In the genomic region with DNA sequence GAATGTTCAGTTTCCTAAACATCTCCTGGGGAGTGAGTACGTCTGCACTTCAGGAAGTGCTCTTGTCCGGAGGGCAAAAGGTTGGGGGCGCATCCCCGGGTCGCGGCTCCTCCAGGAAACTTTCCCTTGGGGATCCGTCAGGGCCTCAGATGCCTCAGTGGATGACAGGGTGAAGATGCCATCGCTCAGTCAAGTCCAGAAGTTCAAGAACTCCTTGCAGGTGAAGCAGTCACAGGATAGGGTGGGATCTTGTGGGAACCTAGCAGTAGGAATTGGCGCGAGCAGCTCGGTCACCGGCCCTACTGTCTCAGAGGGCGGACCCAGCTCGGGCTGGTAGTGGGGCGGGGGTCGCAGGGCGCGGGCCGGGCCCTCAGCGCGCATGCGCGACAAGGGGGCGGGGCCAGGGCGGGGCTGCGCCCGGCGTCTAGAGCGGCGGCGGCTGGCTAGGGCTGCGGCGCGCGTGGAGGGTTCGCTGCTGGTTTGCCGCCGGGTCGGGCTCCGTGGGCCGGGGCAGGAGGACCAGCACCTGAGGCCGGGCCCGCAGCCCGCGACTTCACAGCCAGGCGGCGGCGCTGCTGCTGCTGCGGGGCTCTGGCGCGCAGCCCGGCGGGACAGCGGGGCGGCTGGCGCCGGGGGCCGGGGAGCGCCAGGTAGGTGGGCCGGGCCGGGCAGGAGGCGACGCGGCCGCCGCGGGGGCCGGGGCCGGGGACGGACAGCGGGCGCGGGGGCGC, we compare ENCODE assay signal across 8 cellular contexts. TPM values are rescaled to one million over a fixed set of nuclear protein-coding genes. Genes with fewer than 3 reads are reported as not detected.
DNase-seq lines count a peak whose midpoint lies in the region; ATAC-seq and TF ChIP-seq lines count a peak whose summit lies in the region.

A gene (plus strand): TSS at position 423 of the 731 bp plus-strand sequence. CDS start 75,191 bp downstream, outside the sequence.

- intact Hi-C loops in heart left ventricle (cut with DNase I) = loop anchor here in 6 of 10 donors (5.0 to 10.0 kb wide), 9 partner anchors 38 to 160 kb away; a partner anchor contains a TSS
- intact Hi-C loops in posterior vena cava (cut with DNase I) = loop anchor here in 1 of 2 donors (5.0 kb wide), 1 partner anchor 117 kb away; no protein-coding TSS in a partner anchor
- intact Hi-C loops in uterus (cut with DNase I; ENCODE audit: low total_unique reads) = no loop called here

- H3K27ac ChIP-seq in HEK293 (ENCODE audit: extremely low read depth, low read depth, low read length) = peak within 1 kb of the TSS; percentile 64
- peak within 1 kb of the TSS; percentile 99 for H3K27ac ChIP-seq in MM.1S (ENCODE audit: low read length)
- H3K27ac ChIP-seq in heart left ventricle = peak within 1 kb of the TSS; percentile 59 to 87 (median 76)
- peak within 1 kb of the TSS; percentile 68 to 79 for H3K27ac ChIP-seq in uterus

- peak; percentile 74 to 96 (median 93) for ATAC-seq in heart left ventricle

- POLR2A ChIA-PET in HEK293 (lab: Yijun Ruan, JAX) = interaction anchor here (0.6 to 1.0 kb wide), 4 partner anchors 22 to 799 kb away, joined by 3 to 5 read pairs (median 3); a partner anchor contains a TSS

- peak in 1 of 2 donors; percentile 79 for TF ChIP-seq POLR2A in heart left ventricle (IDR thresholded peaks at IDR 0.05)
- TF ChIP-seq POLR2A in uterus (IDR thresholded peaks at IDR 0.05) = peak; percentile 28 to 53

- peaks cover 53% of the 10 kb centered on the region for H3K79me2 ChIP-seq in MM.1S (ENCODE audit: low read length)

- 0 out of 3 replicates have a peak, but pooled peaks have one; percentile 1 for TF ChIP-seq CTCF in GM12872 (IDR thresholded peaks at IDR 0.05; ENCODE audit: insufficient read depth, low read depth, low read length)
- no peak for TF ChIP-seq CTCF in HEK293 (tag by site-specific recombination; IDR thresholded peaks at IDR 0.05)
- TF ChIP-seq CTCF in MM.1S (IDR thresholded peaks at IDR 0.05; ENCODE audit: low read length) = no peak
- peak in 4 of 12 donors; percentile 13 to 47 (median 34) for TF ChIP-seq CTCF in heart left ventricle (IDR thresholded peaks at IDR 0.05)
- TF ChIP-seq CTCF in uterus (IDR thresholded peaks at IDR 0.05) = peak in 3 of 4 experiments; percentile 11 to 55 (median 22)

- peaks cover 14% of the 10 kb centered on the region for H3K4me1 ChIP-seq in HEK293 (ENCODE audit: control insufficient read depth, insufficient read depth, low read length)
- H3K4me1 ChIP-seq in MM.1S (ENCODE audit: low read length) = peaks cover 15% of the 10 kb centered on the region
- H3K4me1 ChIP-seq in adipocyte (ENCODE audit: control insufficient read depth, insufficient read depth, low read length) = peaks cover 10% of the 10 kb centered on the region
- peaks cover 0 to 33% (median 17%) of the 10 kb centered on the region in 12 donors for H3K4me1 ChIP-seq in heart left ventricle
- H3K4me1 ChIP-seq in uterus = peaks cover 0 to 4% of the 10 kb centered on the region in 2 donors

- no peaks in the 10 kb centered on the region for H3K27me3 ChIP-seq in MM.1S (replicated peaks; ENCODE audit: insufficient read depth, low read length)
- H3K27me3 ChIP-seq in adipocyte (replicated peaks; ENCODE audit: control insufficient read depth, insufficient read depth, low read length) = peaks cover 4% of the 10 kb centered on the region
- no peaks in the 10 kb centered on the region for H3K27me3 ChIP-seq in heart left ventricle
- no peaks in the 10 kb centered on the region for H3K27me3 ChIP-seq in uterus

- no peaks in the 10 kb centered on the region for H4K20me1 ChIP-seq in MM.1S (ENCODE audit: insufficient read depth, low read length)

- H3K36me3 ChIP-seq in HEK293 (ENCODE audit: control insufficient read depth in 2 of 2, insufficient read depth in 1 of 2, low read length in 2 of 2) (no peaks in the 10 kb centered on the region), MM.1S (replicated peaks; ENCODE audit: insufficient read depth, low read length) (no peaks in the 10 kb centered on the region), adipocyte (ENCODE audit: control insufficient read depth, insufficient read depth, low read length, severe bottlenecking) (no peaks in the 10 kb centered on the region), heart left ventricle (no peaks in the 10 kb centered on the region), uterus (no peaks in the 10 kb centered on the region)

- H3K9ac ChIP-seq in MM.1S (ENCODE audit: low read length) = peak within 1 kb of the TSS; percentile 96
- peak within 1 kb of the TSS; percentile 78 for H3K9ac ChIP-seq in adipocyte (ENCODE audit: low read length)

- peaks cover 44% of the 10 kb centered on the region for H3F3A ChIP-seq in MM.1S (ENCODE audit: insufficient read depth, low read length)

- H3K9me2 ChIP-seq in MM.1S (replicated peaks; ENCODE audit: insufficient read depth, low read length) = no peaks in the 10 kb centered on the region

- H3K9me3 ChIP-seq in HEK293 (ENCODE audit: control insufficient read depth, insufficient read depth, low read depth, low read length) = no peaks in the 10 kb centered on the region
- H3K9me3 ChIP-seq in MM.1S (replicated peaks; ENCODE audit: insufficient read depth, low read length) = no peaks in the 10 kb centered on the region
- no peaks in the 10 kb centered on the region for H3K9me3 ChIP-seq in adipocyte (ENCODE audit: control insufficient read depth, low read length)
- peaks cover 0 to 11% (median 0%) of the 10 kb centered on the region in 12 donors for H3K9me3 ChIP-seq in heart left ventricle
- no peaks in the 10 kb centered on the region for H3K9me3 ChIP-seq in uterus

- H3K4me2 ChIP-seq in MM.1S (ENCODE audit: low read depth, low read length) = peak within 1 kb of the TSS; percentile 92

- peak within 1 kb of the TSS; percentile 95 for H2AFZ ChIP-seq in MM.1S (ENCODE audit: low read length)

- CTCF ChIA-PET in HEK293 (lab: Yijun Ruan, JAX) = no interaction called here

- H3K4me3 ChIP-seq in HEK293 (ENCODE audit: low read depth, low read length) (peak within 1 kb of the TSS; percentile 76), MM.1S (ENCODE audit: low read length) (peak within 1 kb of the TSS; percentile 87), adipocyte (ENCODE audit: low read length) (peak within 1 kb of the TSS; percentile 96), heart left ventricle (peak within 1 kb of the TSS; percentile 51 to 98 (median 86)), uterus (peak within 1 kb of the TSS; percentile 64 to 68)

- 0 to 1% (median 0%) methylated on average over 14 to 74 of the region's 74 CpGs for WGBS in heart left ventricle, 4 donors

- peak; percentile 85 for DNase-seq in MM.1S
- peak; percentile 68 for DNase-seq in T follicular helper cell (ENCODE audit: low read depth)
- peak; percentile 88 for DNase-seq in adipocyte (ENCODE audit: low read depth)
- peak; percentile 77 to 91 (median 80) for DNase-seq in heart left ventricle
- peak; percentile 93 for DNase-seq in posterior vena cava (ENCODE audit: low spot score)
- peak; percentile 63 to 74 for DNase-seq in uterus

TF ChIP-seq in HEK293, 187 proteins besides CTCF, POLR2A, EP300 and RAD21 (continues in another document):
- no peak for TF ChIP-seq ZNF530 (tag by site-specific recombination; IDR thresholded peaks at IDR 0.05; ENCODE audit: low read depth)
- no peak for TF ChIP-seq ZNF112 (tag by site-specific recombination; IDR thresholded peaks at IDR 0.05)
- TF ChIP-seq, protein P1, sequence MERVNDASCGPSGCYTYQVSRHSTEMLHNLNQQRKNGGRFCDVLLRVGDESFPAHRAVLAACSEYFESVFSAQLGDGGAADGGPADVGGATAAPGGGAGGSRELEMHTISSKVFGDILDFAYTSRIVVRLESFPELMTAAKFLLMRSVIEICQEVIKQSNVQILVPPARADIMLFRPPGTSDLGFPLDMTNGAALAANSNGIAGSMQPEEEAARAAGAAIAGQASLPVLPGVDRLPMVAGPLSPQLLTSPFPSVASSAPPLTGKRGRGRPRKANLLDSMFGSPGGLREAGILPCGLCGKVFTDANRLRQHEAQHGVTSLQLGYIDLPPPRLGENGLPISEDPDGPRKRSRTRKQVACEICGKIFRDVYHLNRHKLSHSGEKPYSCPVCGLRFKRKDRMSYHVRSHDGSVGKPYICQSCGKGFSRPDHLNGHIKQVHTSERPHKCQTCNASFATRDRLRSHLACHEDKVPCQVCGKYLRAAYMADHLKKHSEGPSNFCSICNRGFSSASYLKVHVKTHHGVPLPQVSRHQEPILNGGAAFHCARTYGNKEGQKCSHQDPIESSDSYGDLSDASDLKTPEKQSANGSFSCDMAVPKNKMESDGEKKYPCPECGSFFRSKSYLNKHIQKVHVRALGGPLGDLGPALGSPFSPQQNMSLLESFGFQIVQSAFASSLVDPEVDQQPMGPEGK (tag by site-specific recombination; IDR thresholded peaks at IDR 0.05) = peak; percentile 37; the same call in 1 of the 2 replicates
- peak; percentile 53 for TF ChIP-seq ZNF335 (tag by site-specific recombination; conservative IDR thresholded peaks at IDR 0.05)
- no peak for TF ChIP-seq ZSCAN23 (tag by site-specific recombination; IDR thresholded peaks at IDR 0.05)
- no peak for TF ChIP-seq ZNF510 (tag by site-specific recombination; IDR thresholded peaks at IDR 0.05; ENCODE audit: insufficient replicate concordance)
- TF ChIP-seq, protein P2, sequence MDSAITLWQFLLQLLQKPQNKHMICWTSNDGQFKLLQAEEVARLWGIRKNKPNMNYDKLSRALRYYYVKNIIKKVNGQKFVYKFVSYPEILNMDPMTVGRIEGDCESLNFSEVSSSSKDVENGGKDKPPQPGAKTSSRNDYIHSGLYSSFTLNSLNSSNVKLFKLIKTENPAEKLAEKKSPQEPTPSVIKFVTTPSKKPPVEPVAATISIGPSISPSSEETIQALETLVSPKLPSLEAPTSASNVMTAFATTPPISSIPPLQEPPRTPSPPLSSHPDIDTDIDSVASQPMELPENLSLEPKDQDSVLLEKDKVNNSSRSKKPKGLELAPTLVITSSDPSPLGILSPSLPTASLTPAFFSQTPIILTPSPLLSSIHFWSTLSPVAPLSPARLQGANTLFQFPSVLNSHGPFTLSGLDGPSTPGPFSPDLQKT (IDR thresholded peaks at IDR 0.05; ENCODE audit: borderline replicate concordance, low read depth, low read length) = no peak
- no peak for TF ChIP-seq ZNF76 (tag by site-specific recombination; IDR thresholded peaks at IDR 0.05; ENCODE audit: borderline replicate concordance, low read depth)
- TF ChIP-seq, protein P3, sequence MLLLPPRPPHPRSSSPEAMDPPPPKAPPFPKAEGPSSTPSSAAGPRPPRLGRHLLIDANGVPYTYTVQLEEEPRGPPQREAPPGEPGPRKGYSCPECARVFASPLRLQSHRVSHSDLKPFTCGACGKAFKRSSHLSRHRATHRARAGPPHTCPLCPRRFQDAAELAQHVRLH (tag by site-specific recombination; IDR thresholded peaks at IDR 0.05) = no peak
- TF ChIP-seq ZBTB8A (tag by site-specific recombination; IDR thresholded peaks at IDR 0.05) = peak; percentile 56
- TF ChIP-seq YY1 (tag by site-specific recombination; IDR thresholded peaks at IDR 0.05) = no peak

RNA-seq across cellular contexts. Expression of the gene that starts here (rescaled TPM):
- total RNA-seq in heart left ventricle = 10 to 100 TPM; 15.2 to 30.5 (median 20.6) TPM
- polyA plus RNA-seq in heart left ventricle = 1 to 10 TPM; 5.1 to 8.7 TPM
- total RNA-seq in posterior vena cava = 10 to 100 TPM; 31.5 to 42.9 TPM
- 10 to 100 TPM in 3 of 4 donors, 1 to 10 TPM in 1; 8.7 to 40.2 (median 35.2) TPM for total RNA-seq in uterus

Comparison
In these comparisons a context has a peak if more than half of its experiments do, and no peak if none do; other contexts are left out.
1. Peak in every context shown above with its lines: DNase-seq, ATAC-seq, H3K4me3 ChIP-seq and H3K27ac ChIP-seq.
2. CTCF ChIP-seq: peak in GM12872 (single experiment) and uterus (3 of 4); none in HEK293 (single experiment) and MM.1S (single experiment).